In the genomic region with DNA sequence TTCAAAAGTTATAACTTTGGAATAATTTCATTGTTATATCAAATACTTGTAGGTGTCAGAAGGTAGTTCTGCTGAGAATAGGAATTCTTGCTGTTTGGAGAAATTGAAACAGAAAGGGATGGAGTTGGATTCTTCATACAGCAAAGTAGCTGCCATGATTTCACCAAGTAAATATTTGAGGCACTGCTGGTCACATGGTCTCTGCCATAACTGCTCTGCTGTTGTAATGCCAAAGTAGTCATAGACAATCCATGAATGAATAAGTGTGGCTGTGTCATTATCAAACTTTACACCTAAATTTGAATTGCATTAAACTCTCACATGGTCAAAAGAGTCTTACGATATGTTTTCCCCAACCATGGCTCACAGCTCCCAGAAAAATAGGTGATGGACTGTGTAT, we compare ENCODE assay signal across 18 cellular contexts.
DNase-seq lines count a peak whose midpoint lies in the region; ATAC-seq and TF ChIP-seq lines count a peak whose summit lies in the region.
"Had no signal": no experiment of that assay in that cellular context is flagged by ENCODE, and none has a peak within 500 bp of the region (broad histone marks: within the 10 kb centered on the region; RNA-seq: fewer than 3 reads in every experiment).

No MANE protein-coding gene starts in this region.

- POLR2A ChIA-PET in naive thymus-derived CD4-positive, alpha-beta T cell (lab: Charles Lee): no interaction called here

- no peaks in the 10 kb centered on the region for H3K36me3 Mint-ChIP-seq in naive thymus-derived CD4-positive, alpha-beta T cell

- no peaks in the 10 kb centered on the region for H3K27me3 ChIP-seq in heart right ventricle
- H3K27me3 ChIP-seq in naive thymus-derived CD4-positive, alpha-beta T cell (ENCODE audit: control insufficient read depth in 2 of 2, insufficient read depth in 2 of 2, low read length in 2 of 2): no peaks in the 10 kb centered on the region
- H3K27me3 ChIP-seq: gastrocnemius medialis, right lobe of liver had no signal

- 91 to 94% methylated on average over 1 of the region's 1 CpG for WGBS in heart right ventricle, 2 donors

- H3K9me3 ChIP-seq in heart right ventricle: peaks cover 0 to 5% (median 0%) of the 10 kb centered on the region in 11 donors
- H3K9me3 ChIP-seq in naive thymus-derived CD4-positive, alpha-beta T cell (ENCODE audit: control insufficient read depth in 2 of 3, low read length in 3 of 3): no peaks in the 10 kb centered on the region
- H3K9me3 ChIP-seq: gastrocnemius medialis, right lobe of liver had no signal

- no peaks in the 10 kb centered on the region for H3K36me3 ChIP-seq in heart right ventricle
- no peaks in the 10 kb centered on the region for H3K36me3 ChIP-seq in naive thymus-derived CD4-positive, alpha-beta T cell (ENCODE audit: control insufficient read depth in 2 of 3, insufficient read depth in 3 of 3, low read length in 3 of 3)
- H3K36me3 ChIP-seq: gastrocnemius medialis, right lobe of liver had no signal

- no peak overlapping the region for H3K4me3 ChIP-seq in heart right ventricle
- no peak overlapping the region for H3K4me3 ChIP-seq in naive thymus-derived CD4-positive, alpha-beta T cell (ENCODE audit: low read length)
- H3K4me3 ChIP-seq: gastrocnemius medialis, right lobe of liver had no signal

- H3K4me1 Mint-ChIP-seq in naive thymus-derived CD4-positive, alpha-beta T cell: no peaks in the 10 kb centered on the region
- H3K4me1 Mint-ChIP-seq: activated naive CD8-positive, alpha-beta T cell treated with anti-CD3 and anti-CD28 coated beads, Interleukin-2, amount 50 U/mL, for 24 hours had no signal

- no peak for ATAC-seq in heart right ventricle
- no peak for ATAC-seq in naive thymus-derived CD4-positive, alpha-beta T cell
- ATAC-seq: activated naive CD8-positive, alpha-beta T cell treated with anti-CD3 and anti-CD28 coated beads, Interleukin-2, amount 50 U/mL, for 24 hours; gastrocnemius medialis; left ventricle myocardium superior had no signal

- H3K4me1 ChIP-seq in heart right ventricle: peaks cover 0 to 7% (median 0%) of the 10 kb centered on the region in 9 donors
- H3K4me1 ChIP-seq in naive thymus-derived CD4-positive, alpha-beta T cell (ENCODE audit: control insufficient read depth in 2 of 2, insufficient read depth in 2 of 2, low read length in 2 of 2): no peaks in the 10 kb centered on the region
- H3K4me1 ChIP-seq: right lobe of liver had no signal

- H3K27ac ChIP-seq in heart right ventricle: no peak overlapping the region
- no peak overlapping the region for H3K27ac ChIP-seq in naive thymus-derived CD4-positive, alpha-beta T cell (ENCODE audit: low read depth, low read length)
- H3K27ac ChIP-seq: gastrocnemius medialis, right lobe of liver had no signal

- intact Hi-C loops in heart right ventricle (cut with DNase I): no loop called here
- intact Hi-C loops in naive thymus-derived CD4-positive, alpha-beta T cell (cut with micrococcal nuclease): no loop called here

- no peak overlapping the region for H3K27ac Mint-ChIP-seq in naive thymus-derived CD4-positive, alpha-beta T cell
- H3K27ac Mint-ChIP-seq: activated naive CD8-positive, alpha-beta T cell treated with anti-CD3 and anti-CD28 coated beads, Interleukin-2, amount 50 U/mL, for 24 hours had no signal

- no peak overlapping the region for H3K4me3 Mint-ChIP-seq in naive thymus-derived CD4-positive, alpha-beta T cell
- H3K4me3 Mint-ChIP-seq: activated naive CD8-positive, alpha-beta T cell treated with anti-CD3 and anti-CD28 coated beads, Interleukin-2, amount 50 U/mL, for 24 hours had no signal

- CTCF ChIA-PET in naive thymus-derived CD4-positive, alpha-beta T cell (lab: Charles Lee): no interaction called here

- peaks cover 0 to 5% (median 0%) of the 10 kb centered on the region in 11 donors for H3K9me3 Mint-ChIP-seq in naive thymus-derived CD4-positive, alpha-beta T cell
- H3K9me3 Mint-ChIP-seq: activated naive CD8-positive, alpha-beta T cell treated with anti-CD3 and anti-CD28 coated beads, Interleukin-2, amount 50 U/mL, for 24 hours had no signal

- no peak for TF ChIP-seq CTCF in heart right ventricle (IDR thresholded peaks at IDR 0.05)

- H3K27me3 Mint-ChIP-seq in naive thymus-derived CD4-positive, alpha-beta T cell: peaks cover 0 to 6% (median 0%) of the 10 kb centered on the region in 5 donors
- H3K27me3 Mint-ChIP-seq: activated naive CD8-positive, alpha-beta T cell treated with anti-CD3 and anti-CD28 coated beads, Interleukin-2, amount 50 U/mL, for 24 hours had no signal

- peak; percentile 65 for DNase-seq in AG20443 (ENCODE audit: low spot score)
- DNase-seq in NCI-H226: peak; percentile 58
- DNase-seq in dedifferentiated amniotic fluid mesenchymal stem cell (ENCODE audit: extremely low spot score): peak; percentile 25
- DNase-seq in kidney tubule cell (ENCODE audit: low spot score): peak; percentile 76
- no peak for DNase-seq in GDM1 (lab: John Stamatoyannopoulos, UW)
- DNase-seq in heart right ventricle: no peak
- no peak for DNase-seq in naive thymus-derived CD4-positive, alpha-beta T cell
- no peak for DNase-seq in activated CD4-positive, alpha-beta T cell treated with anti-CD3 and anti-CD28 coated beads, Interleukin-2, amount 50 U/mL, for 4 hours
- DNase-seq: activated naive CD8-positive, alpha-beta T cell treated with anti-CD3 and anti-CD28 coated beads, Interleukin-2, amount 50 U/mL, for 24 hours; cerebellar nuclear complex; gastrocnemius medialis; left ventricle myocardium superior; MM.1S; NCI-H187; NCI-H446; right lobe of liver; RPMI8226; stimulated activated CD4-positive, alpha-beta T cell treated with anti-CD3 and anti-CD28 coated beads, Interleukin-1b, Interleukin-23, amount 100 ng/mL, for 48 hours had no signal

Comparison
In these comparisons a context has a peak if more than half of its experiments do, and no peak if none do; other contexts are left out.
1. DNase-seq: peak in AG20443 (single experiment), NCI-H226 (single experiment), dedifferentiated amniotic fluid mesenchymal stem cell (single experiment) and kidney tubule cell (single experiment); none in GDM1 (single experiment), heart right ventricle (0 of 2), naive thymus-derived CD4-positive, alpha-beta T cell (0 of 9) and activated CD4-positive, alpha-beta T cell treated with anti-CD3 and anti-CD28 coated beads, Interleukin-2, amount 50 U/mL, for 4 hours (0 of 2).